In the genomic region with DNA sequence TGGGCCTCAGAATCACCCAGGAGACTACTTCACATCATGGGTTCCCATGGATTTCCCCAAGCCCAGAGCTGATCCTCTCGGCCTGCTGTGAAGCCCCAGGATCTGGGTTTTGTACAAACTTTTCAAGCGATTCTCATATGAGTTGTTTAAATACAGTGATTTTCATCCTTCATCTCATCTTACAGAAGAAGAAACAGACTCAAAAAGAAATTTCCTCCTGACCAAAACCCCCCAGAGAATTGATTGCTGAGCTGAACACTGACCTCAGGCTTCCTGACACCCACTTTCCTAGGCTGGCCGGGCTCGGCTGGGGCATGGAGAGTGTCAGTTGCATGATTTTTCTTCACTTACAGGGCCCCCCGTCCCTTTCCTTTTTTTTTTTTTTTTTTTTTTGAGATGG, we compare ENCODE assay signal across 19 cellular contexts.
DNase-seq lines count a peak whose midpoint lies in the region; ATAC-seq and TF ChIP-seq lines count a peak whose summit lies in the region.
"Had no signal": no experiment of that assay in that cellular context is flagged by ENCODE, and none has a peak within 500 bp of the region (broad histone marks: within the 10 kb centered on the region; RNA-seq: fewer than 3 reads in every experiment).

No MANE protein-coding gene starts in this region.

- intact Hi-C loops in mammary epithelial cell (cut with micrococcal nuclease) (no loop called here), MCF 10A (cut with micrococcal nuclease) (no loop called here)

- no peaks in the 10 kb centered on the region for H3K9me3 ChIP-seq in mammary epithelial cell (replicated peaks; ENCODE audit: insufficient read depth, low read length)
- H3K9me3 ChIP-seq: adrenal gland, thyroid gland had no signal

- no peak overlapping the region for H3K4me3 ChIP-seq in mammary epithelial cell (replicated peaks in 1 of 3; ENCODE audit: insufficient read depth in 1 of 3, low read depth in 2 of 3, low read length in 3 of 3)
- H3K4me3 ChIP-seq: adrenal gland, neural progenitor cell, thyroid gland had no signal

- no peaks in the 10 kb centered on the region for H3K27me3 Mint-ChIP-seq in MCF 10A (ENCODE audit: insufficient read depth, unreplicated experiment)
- peaks cover 3% of the 10 kb centered on the region for H3K27me3 Mint-ChIP-seq in glutamatergic neuron (ENCODE audit: unreplicated experiment)
- peaks cover 14% of the 10 kb centered on the region for H3K27me3 Mint-ChIP-seq in activated naive CD8-positive, alpha-beta T cell treated with anti-CD3 and anti-CD28 coated beads for 36 hours

- POLR2A ChIA-PET in MCF 10A (lab: Yijun Ruan, JAX), result no interaction called here

- peak; percentile 25 for ATAC-seq in HG03342 (IDR thresholded peaks at IDR 0.05; ENCODE audit: unreplicated experiment)
- ATAC-seq in GM19324 (IDR thresholded peaks at IDR 0.05; ENCODE audit: low FRiP score, unreplicated experiment), result no peak

- H3K4me1 ChIP-seq in mammary epithelial cell (ENCODE audit: insufficient read depth, low read length), result peaks cover 37% of the 10 kb centered on the region
- H3K4me1 ChIP-seq: adrenal gland had no signal

- no peak overlapping the region for H2AFZ ChIP-seq in mammary epithelial cell (ENCODE audit: low read depth, low read length)
- H2AFZ ChIP-seq: neural progenitor cell had no signal

- H3K9me3 Mint-ChIP-seq in MCF 10A (ENCODE audit: unreplicated experiment) (no peaks in the 10 kb centered on the region), glutamatergic neuron (ENCODE audit: unreplicated experiment) (peaks cover 8% of the 10 kb centered on the region)
- H3K9me3 Mint-ChIP-seq in activated naive CD8-positive, alpha-beta T cell treated with anti-CD3 and anti-CD28 coated beads for 36 hours, result peaks cover 2% of the 10 kb centered on the region

- peaks cover 29% of the 10 kb centered on the region for H3K4me1 Mint-ChIP-seq in MCF 10A (ENCODE audit: insufficient read depth, unreplicated experiment)
- peaks cover 24% of the 10 kb centered on the region for H3K4me1 Mint-ChIP-seq in glutamatergic neuron (ENCODE audit: low read depth, unreplicated experiment)
- H3K4me1 Mint-ChIP-seq in activated naive CD8-positive, alpha-beta T cell treated with anti-CD3 and anti-CD28 coated beads for 36 hours, result no peaks in the 10 kb centered on the region

- no TSS peak for BruUV-seq in mammary epithelial cell (replicated peaks; lab: Mats Ljungman, UMichigan)
- no TSS peak for BruUV-seq in MCF 10A (replicated peaks; lab: Mats Ljungman, UMichigan)

- no peak overlapping the region for H3K4me2 ChIP-seq in mammary epithelial cell (ENCODE audit: insufficient read depth, low read depth, low read length)
- H3K4me2 ChIP-seq: neural progenitor cell had no signal

- in situ Hi-C loops in mammary epithelial cell (cut with MboI; ENCODE audit: low sequenced_read_pairs in 2 of 2), result no loop called here

- peak overlapping the region; percentile 64 for H3K27ac ChIP-seq in mammary epithelial cell (ENCODE audit: insufficient read depth, low read depth, low read length)
- H3K27ac ChIP-seq: 22Rv1, adrenal gland, neural progenitor cell had no signal

- H3K4me3 Mint-ChIP-seq in MCF 10A (ENCODE audit: unreplicated experiment) (no peak overlapping the region), glutamatergic neuron (ENCODE audit: unreplicated experiment) (no peak overlapping the region)
- no peak overlapping the region for H3K4me3 Mint-ChIP-seq in activated naive CD8-positive, alpha-beta T cell treated with anti-CD3 and anti-CD28 coated beads for 36 hours
- H3K4me3 Mint-ChIP-seq: HFFc6 had no signal

- no peaks in the 10 kb centered on the region for H4K20me1 ChIP-seq in mammary epithelial cell (ENCODE audit: insufficient read depth, low read length)

- no peaks in the 10 kb centered on the region for H3K36me3 Mint-ChIP-seq in MCF 10A (ENCODE audit: insufficient read depth, unreplicated experiment)
- peaks cover 12% of the 10 kb centered on the region for H3K36me3 Mint-ChIP-seq in glutamatergic neuron (ENCODE audit: unreplicated experiment)
- H3K36me3 Mint-ChIP-seq in activated naive CD8-positive, alpha-beta T cell treated with anti-CD3 and anti-CD28 coated beads for 36 hours, result no peaks in the 10 kb centered on the region
- H3K36me3 Mint-ChIP-seq: neural progenitor cell had no signal

- dilution Hi-C loops in mammary epithelial cell (cut with HindIII; ENCODE audit: low sequenced_read_pairs), result no loop called here

- H3K27ac Mint-ChIP-seq in MCF 10A (ENCODE audit: low read depth, unreplicated experiment) (no peak overlapping the region), glutamatergic neuron (ENCODE audit: unreplicated experiment) (peak overlapping the region; percentile 2)
- H3K27ac Mint-ChIP-seq in activated naive CD8-positive, alpha-beta T cell treated with anti-CD3 and anti-CD28 coated beads for 36 hours, result no peak overlapping the region
- H3K27ac Mint-ChIP-seq: HFFc6 had no signal

- no peaks in the 10 kb centered on the region for H3K36me3 ChIP-seq in mammary epithelial cell (ENCODE audit: insufficient read depth, low read length)
- H3K36me3 ChIP-seq: adrenal gland, neural progenitor cell, thyroid gland had no signal

- no peaks in the 10 kb centered on the region for H3K27me3 ChIP-seq in mammary epithelial cell (ENCODE audit: insufficient read depth, low read length)
- H3K27me3 ChIP-seq: adrenal gland, neural progenitor cell, thyroid gland had no signal

- no peak for DNase-seq in mammary epithelial cell
- no peak for DNase-seq in MCF 10A (ENCODE audit: unreplicated experiment)
- DNase-seq in glutamatergic neuron, result no peak
- DNase-seq in NCI-H2107 treated with DMSO at 0.1 percent for 48 hours (lab: John Stamatoyannopoulos, UW; ENCODE audit: unreplicated experiment), result no peak
- DNase-seq in activated naive CD8-positive, alpha-beta T cell treated with anti-CD3 and anti-CD28 coated beads for 36 hours, result no peak
- DNase-seq in DMS53 (lab: John Stamatoyannopoulos, UW), result no peak
- DNase-seq: activated CD4-positive, alpha-beta T cell treated with anti-CD3 and anti-CD28 coated beads for 48 hours; activated effector memory CD4-positive, alpha-beta T cell treated with Interleukin-2 at 50 U/mL for 16 hours; HFFc6; Kasumi-1; NCI-H1092 treated with DMSO at 0.1 percent for 48 hours; SHP77 treated with DMSO at 0.1 percent for 48 hours; T-helper 1 cell had no signal

- no peaks in the 10 kb centered on the region for H3K79me2 ChIP-seq in mammary epithelial cell (ENCODE audit: insufficient read depth, low read length)

- WGBS in mammary epithelial cell (ENCODE audit: low coverage, missing lambda C conversion rate), result 100% methylated on average over 4 of the region's 5 CpGs

- H3K9ac ChIP-seq in mammary epithelial cell (ENCODE audit: insufficient read depth, low read length), result no peak overlapping the region
- H3K9ac ChIP-seq: neural progenitor cell had no signal

- CTCF ChIA-PET in mammary epithelial cell (lab: Charles Lee; ENCODE audit: low non-redundant PET), result no interaction called here
- CTCF ChIA-PET in MCF 10A (lab: Yijun Ruan, JAX), result interaction anchor here (0.7 to 1.4 kb wide), 4 partner anchors 14 to 273 kb away, joined by 3 to 7 read pairs (median 4); no protein-coding TSS in a partner anchor

- TF ChIP-seq CTCF in mammary epithelial cell (conservative IDR thresholded peaks at IDR 0.05 in 1 of 2, IDR thresholded peaks at IDR 0.05 in 1 of 2; ENCODE audit: extremely low read depth in 1 of 2, insufficient read depth in 1 of 2, low read depth in 1 of 2, low read length in 2 of 2) (no peak), MCF 10A (IDR thresholded peaks at IDR 0.05; ENCODE audit: unreplicated experiment) (no peak), glutamatergic neuron (IDR thresholded peaks at IDR 0.05; ENCODE audit: partially characterized antibody, unreplicated experiment) (no peak)
